In the genomic region with DNA sequence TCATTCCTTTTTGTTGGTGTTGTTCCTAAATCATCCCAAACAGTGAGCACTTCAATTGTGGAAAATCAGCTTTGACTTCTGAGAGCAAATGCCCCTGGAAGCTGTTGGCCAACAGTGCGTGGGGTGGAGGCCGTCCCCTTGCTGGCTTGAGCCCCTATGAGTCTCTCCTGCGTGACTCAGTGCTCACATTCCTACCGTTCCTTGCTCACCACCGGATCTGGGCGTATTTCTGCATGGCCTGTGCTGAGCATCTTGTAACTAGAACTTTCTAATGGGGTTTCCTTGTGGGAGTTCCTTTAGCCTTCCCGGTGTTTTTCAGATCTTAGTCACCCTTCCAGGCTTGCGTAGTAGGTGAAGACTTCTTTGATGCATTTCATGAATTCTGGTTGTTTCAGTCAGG, we compare ENCODE assay signal across 13 cellular contexts. TPM values are rescaled to one million over a fixed set of nuclear protein-coding genes. Genes with fewer than 3 reads are reported as not detected.
DNase-seq lines count a peak whose midpoint lies in the region; ATAC-seq and TF ChIP-seq lines count a peak whose summit lies in the region.
"Had no signal": no experiment of that assay in that cellular context is flagged by ENCODE, and none has a peak within 500 bp of the region (broad histone marks: within the 10 kb centered on the region; RNA-seq: fewer than 3 reads in every experiment).

No MANE protein-coding gene starts in this region.

- H3K9me2 ChIP-seq in PC-3 (replicated peaks; ENCODE audit: low read length) = no peaks in the 10 kb centered on the region

- no peaks in the 10 kb centered on the region for H4K20me1 ChIP-seq in PC-3 (ENCODE audit: low read length)
- no peaks in the 10 kb centered on the region for H4K20me1 ChIP-seq in osteoblast (ENCODE audit: insufficient read depth, low read length)

- H3K27me3 ChIP-seq in PC-3 (ENCODE audit: low read length) (no peaks in the 10 kb centered on the region), osteoblast (ENCODE audit: insufficient read depth, low read length) (no peaks in the 10 kb centered on the region), adrenal gland (no peaks in the 10 kb centered on the region)

- intact Hi-C loops in PC-3 (cut with micrococcal nuclease) = no loop called here
- intact Hi-C loops in adrenal gland (cut with DNase I) = no loop called here

- BruUV-seq in PC-3 (replicated peaks; lab: Mats Ljungman, UMichigan) = no TSS peak

- POLR2A ChIA-PET in PC-3 (lab: Charles Lee; ENCODE audit: unreplicated experiment) = no interaction called here

- no peaks in the 10 kb centered on the region for H3F3A ChIP-seq in PC-3 (ENCODE audit: low read length, unreplicated experiment)

- no peaks in the 10 kb centered on the region for H3K79me2 ChIP-seq in PC-3 (ENCODE audit: low read length)
- no peaks in the 10 kb centered on the region for H3K79me2 ChIP-seq in osteoblast (ENCODE audit: insufficient read depth, low read length)

- in situ Hi-C loops in Caki2 (cut with HindIII; ENCODE audit: low pct_unique_long_range_greater_than_20kb, low sequenced_read_pairs) = no loop called here

- H3K9ac ChIP-seq in PC-3 (ENCODE audit: low read length) = no peak overlapping the region

- H3K4me1 ChIP-seq in PC-3 (ENCODE audit: insufficient read depth, low read length) = peaks cover 7% of the 10 kb centered on the region; the same call in 1 of the 2 replicates
- H3K4me1 ChIP-seq in osteoblast (ENCODE audit: insufficient read depth, low read length) = peaks cover 18% of the 10 kb centered on the region
- H3K4me1 ChIP-seq in adrenal gland (replicated peaks in 1 of 2) = no peaks in the 10 kb centered on the region
- H3K4me1 ChIP-seq: HAP-1, prostate gland had no signal

- H2AFZ ChIP-seq in PC-3 (ENCODE audit: low read length) (no peak overlapping the region), osteoblast (ENCODE audit: low read length) (peak overlapping the region; percentile 1)

- H3K27ac ChIP-seq in PC-3 (ENCODE audit: low read length) = peak overlapping the region; percentile 64
- H3K27ac ChIP-seq in epithelial cell of prostate = peak overlapping the region; percentile 59
- H3K27ac ChIP-seq in osteoblast (ENCODE audit: low read depth, low read length) = peak overlapping the region; percentile 66
- H3K27ac ChIP-seq in adrenal gland = no peak overlapping the region
- H3K27ac ChIP-seq: prostate gland, VCaP had no signal

- DNase-seq in Caki2 (ENCODE audit: low read depth) = peak; percentile 69
- peak; percentile 73 for DNase-seq in PC-3
- peak; percentile 73 for DNase-seq in epithelial cell of prostate (ENCODE audit: low read depth, low spot score)
- DNase-seq in osteoblast (ENCODE audit: insufficient read length, low spot score, missing footprints) = peak; percentile 100
- no peak for DNase-seq in NCI-H748 (lab: John Stamatoyannopoulos, UW; ENCODE audit: unreplicated experiment)
- DNase-seq in NCI-H2196 treated with DMSO at 0.1 percent for 48 hours (lab: John Stamatoyannopoulos, UW; ENCODE audit: unreplicated experiment) = no peak
- DNase-seq in adrenal gland = no peak
- DNase-seq: DMS 273 treated with DMSO at 0.1 percent for 48 hours; effector CD8-positive, alpha-beta T cell had no signal

- ATAC-seq in PC-3 (peak; percentile 57), HG03378 (IDR thresholded peaks at IDR 0.05; ENCODE audit: unreplicated experiment) (no peak)

- no peak overlapping the region for H3K4me2 ChIP-seq in PC-3 (ENCODE audit: low read length)
- peak overlapping the region; percentile 36 for H3K4me2 ChIP-seq in osteoblast (ENCODE audit: insufficient read depth, low read length)

- CTCF ChIA-PET in PC-3 (lab: Charles Lee) = no interaction called here

- TF ChIP-seq POLR2A in adrenal gland (IDR thresholded peaks at IDR 0.05) = no peak

- H3K9me3 ChIP-seq in PC-3 (ENCODE audit: low read length) = no peaks in the 10 kb centered on the region
- no peaks in the 10 kb centered on the region for H3K9me3 ChIP-seq in osteoblast (ENCODE audit: low read depth, low read length)
- H3K9me3 ChIP-seq in adrenal gland (replicated peaks in 1 of 3) = no peaks in the 10 kb centered on the region
- H3K9me3 ChIP-seq: HAP-1, prostate gland had no signal

- H3K36me3 ChIP-seq in PC-3 (ENCODE audit: low read depth, low read length) (no peaks in the 10 kb centered on the region), osteoblast (ENCODE audit: insufficient read depth, low read length) (no peaks in the 10 kb centered on the region), adrenal gland (replicated peaks in 1 of 2) (no peaks in the 10 kb centered on the region)
- H3K36me3 ChIP-seq: HAP-1, prostate gland had no signal

- TF ChIP-seq CTCF in PC-3 (conservative IDR thresholded peaks at IDR 0.05; ENCODE audit: low read depth, low read length) (no peak), osteoblast (IDR thresholded peaks at IDR 0.05; ENCODE audit: extremely low read depth, low read depth, low read length) (no peak), adrenal gland (IDR thresholded peaks at IDR 0.05) (no peak)

- 80 to 88% (median 81%) methylated on average over 8 of the region's 8 CpGs for WGBS in adrenal gland, 4 donors

- no peak overlapping the region for H3K4me3 ChIP-seq in PC-3 (ENCODE audit: low read length)
- no peak overlapping the region for H3K4me3 ChIP-seq in osteoblast (ENCODE audit: insufficient read depth, low read length)
- no peak overlapping the region for H3K4me3 ChIP-seq in adrenal gland
- H3K4me3 ChIP-seq: HAP-1, prostate gland had no signal

RNA-seq across cellular contexts. Expression of gene SERPINA2, which starts 7.2 kb away (rescaled TPM):
- not detected in 2 replicates for total RNA-seq in Caki2 (2014; rRNA removed; shearing (Covaris generic); ENCODE audit: low replicate concordance)
- total RNA-seq in PC-3 (2014; rRNA removed) = not detected in 2 replicates
- total RNA-seq in osteoblast = not detected in 2 replicates
- not detected for total RNA-seq in adrenal gland
- polyA plus RNA-seq in adrenal gland = not detected
- total RNA-seq: prostate gland had no signal

RNA-seq across cellular contexts. Expression of gene SERPINA1, which starts 14.7 kb away (rescaled TPM):
- total RNA-seq in Caki2 (2014; rRNA removed; shearing (Covaris generic); ENCODE audit: low replicate concordance) = 0.24 and 1.1 TPM in 2 replicates
- total RNA-seq in PC-3 (2014; rRNA removed) = 5.4 and 10.5 TPM in 2 replicates
- total RNA-seq in osteoblast = 0.29 and 1.4 TPM in 2 replicates
- 10 to 100 TPM in 6 of 8 donors, 1 to 10 TPM in 2; 1.6 to 60.1 (median 17.7) TPM for total RNA-seq in adrenal gland
- 10 to 100 TPM in 2 of 3 donors, 1 to 10 TPM in 1; 4.1 to 40.9 (median 11.2) TPM for polyA plus RNA-seq in adrenal gland

RNA-seq across cellular contexts. Expression of gene SERPINA6, which starts 50.6 kb away (rescaled TPM):
- total RNA-seq in Caki2 (2014; rRNA removed; shearing (Covaris generic); ENCODE audit: low replicate concordance) = 3.8 and 8.7 TPM in 2 replicates
- total RNA-seq in PC-3 (2014; rRNA removed) (not detected in 2 replicates), osteoblast (not detected in 2 replicates), adrenal gland (not detected)
- under 1 TPM in 1 of 3 donors, not detected in 2; 0.09 TPM for polyA plus RNA-seq in adrenal gland
- total RNA-seq: prostate gland had no signal

Comparison
In these comparisons a context has a peak if more than half of its experiments do, and no peak if none do; other contexts are left out.
1. DNase-seq: peak in Caki2 (single experiment), PC-3 (single experiment), epithelial cell of prostate (single experiment) and osteoblast (single experiment); none in NCI-H748 (single experiment), NCI-H2196 treated with DMSO at 0.1 percent for 48 hours (single experiment) and adrenal gland (0 of 7).
2. H3K27ac ChIP-seq: peak in PC-3 (single experiment), epithelial cell of prostate (single experiment) and osteoblast (single experiment); none in adrenal gland (0 of 5).